ENCODE assay signal across 8 cellular contexts in genomic region chr4:781493-782216, GRCh38. TPM values are rescaled to one million over a fixed set of nuclear protein-coding genes. Genes with fewer than 3 reads are reported as not detected.
DNase-seq lines count a peak whose midpoint lies in the region; ATAC-seq and TF ChIP-seq lines count a peak whose summit lies in the region.

No MANE protein-coding gene starts in this region.

- DNase-seq in Ammon's horn (ENCODE audit: low spot score) (peak; percentile 99), NCI-H460 (ENCODE audit: extremely low read depth, low read depth) (peak; percentile 97), cerebellum (ENCODE audit: low spot score) (peak; percentile 100), islet precursor cell (peak; percentile 100)
- peak; percentile 98 for DNase-seq in activated CD4-positive, alpha-beta T cell treated with anti-CD3 and anti-CD28 coated beads for 1 hour
- DNase-seq in stimulated activated CD4-positive, alpha-beta T cell treated with anti-CD3 and anti-CD28 coated beads, Interleukin-12 subunit alpha, Interleukin-12 subunit beta, amount 100 ng/mL, for 4 hours, result peak; percentile 96

- TF ChIP-seq POLR2A in GM19193 (IDR thresholded peaks at IDR 0.05; ENCODE audit: extremely low read depth, insufficient read depth, insufficient read length), result peak; percentile 96

- peak; percentile 93 for ATAC-seq in HG03432 (IDR thresholded peaks at IDR 0.05; ENCODE audit: unreplicated experiment)

RNA-seq across cellular contexts. Expression of gene CPLX1, which starts 44.3 kb away (rescaled TPM):
- 0.10 and 0.61 TPM in 2 replicates for total RNA-seq in NCI-H460 (2014; rRNA removed; shearing (Covaris generic))
- polyA plus RNA-seq in NCI-H460 (2014; cell fraction: nucleus; rRNA removed), result 0.17 and 1.7 TPM in 2 replicates
- total RNA-seq in cerebellum, result 3.4 TPM

Comparison
In these comparisons a context has a peak if more than half of its experiments do, and no peak if none do; other contexts are left out.
1. Peak in every context shown above with its lines: DNase-seq and ATAC-seq.